In the genomic region with DNA sequence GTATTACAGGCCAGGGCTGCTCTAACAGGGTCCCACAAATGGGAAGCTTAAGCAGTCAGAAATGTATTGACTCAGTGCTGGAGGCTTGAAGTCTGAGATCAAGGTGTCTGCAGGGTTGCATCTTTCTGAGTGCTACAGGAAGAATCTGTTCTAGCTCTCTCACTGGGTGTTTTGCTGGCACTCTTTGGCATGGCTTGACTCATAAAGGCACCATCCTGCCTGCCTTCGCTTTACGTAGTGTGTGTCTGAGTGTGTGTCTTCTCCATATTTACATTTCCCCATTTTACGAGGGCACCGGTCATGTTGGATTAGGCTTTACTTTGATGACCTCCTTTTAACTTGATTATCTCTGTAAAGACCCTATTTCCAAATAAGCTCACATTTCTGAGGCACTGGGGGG, we compare ENCODE assay signal across 23 cellular contexts. TPM values are rescaled to one million over a fixed set of nuclear protein-coding genes. Genes with fewer than 3 reads are reported as not detected.
A peak's percentile ranks its signal among the peaks of the same experiment; 100 is the strongest.
DNase-seq lines count a peak whose midpoint lies in the region; TF ChIP-seq lines count a peak whose summit lies in the region.
"Had no signal": no experiment of that assay in that cellular context is flagged by ENCODE, and none has a peak within 500 bp of the region (broad histone marks: within the 10 kb centered on the region; RNA-seq: fewer than 3 reads in every experiment).

No MANE protein-coding gene starts in this region.

- peaks cover 6% of the 10 kb centered on the region for H4K20me1 ChIP-seq in neural progenitor cell (ENCODE audit: low read depth)

- peak overlapping the region; percentile 36 for H3K4me3 Mint-ChIP-seq in neural progenitor cell
- no peak overlapping the region for H3K4me3 Mint-ChIP-seq in type B pancreatic cell
- H3K4me3 Mint-ChIP-seq: CD4-positive, alpha-beta memory T cell had no signal

- H3K9me3 Mint-ChIP-seq in neural progenitor cell (no peaks in the 10 kb centered on the region), type B pancreatic cell (peaks cover 6% of the 10 kb centered on the region)

- H3K4me2 ChIP-seq in neural progenitor cell = no peak overlapping the region
- H3K4me2 ChIP-seq: A549; BLaER1 treated with 17β-estradiol and CSF1 and Interleukin-3, amounts not matched to agents 10 nM and 100 nM had no signal

- H3F3A ChIP-seq in neural progenitor cell (ENCODE audit: low read depth) = peaks cover 7% of the 10 kb centered on the region

- no peak overlapping the region for H2AFZ ChIP-seq in neural progenitor cell (replicated peaks)

- H3K79me2 ChIP-seq in neural progenitor cell (ENCODE audit: low read depth) = no peaks in the 10 kb centered on the region

- H3K36me3 Mint-ChIP-seq in neural progenitor cell (no peaks in the 10 kb centered on the region), type B pancreatic cell (no peaks in the 10 kb centered on the region)
- H3K36me3 Mint-ChIP-seq: CD4-positive, alpha-beta memory T cell had no signal

- no peak for TF ChIP-seq CTCF in C4-2B (conservative IDR thresholded peaks at IDR 0.05)
- TF ChIP-seq CTCF in VCaP (conservative IDR thresholded peaks at IDR 0.05) = no peak
- TF ChIP-seq CTCF in neural progenitor cell (IDR thresholded peaks at IDR 0.05) = no peak
- TF ChIP-seq CTCF in type B pancreatic cell (conservative IDR thresholded peaks at IDR 0.05) = no peak

- no peaks in the 10 kb centered on the region for H3K9me3 ChIP-seq in neural progenitor cell (ENCODE audit: low read depth)
- H3K9me3 ChIP-seq: A549; BE2C; BLaER1 treated with 17β-estradiol and CSF1 and Interleukin-3, amounts not matched to agents 10 nM and 100 nM had no signal

- peaks cover 42% of the 10 kb centered on the region for H3K4me1 Mint-ChIP-seq in neural progenitor cell
- H3K4me1 Mint-ChIP-seq in type B pancreatic cell (ENCODE audit: unreplicated experiment) = no peaks in the 10 kb centered on the region

- H3K4me3 ChIP-seq in neural progenitor cell = no peak overlapping the region
- H3K4me3 ChIP-seq: A549; BLaER1 treated with 17β-estradiol and CSF1 and Interleukin-3, amounts not matched to agents 10 nM and 100 nM had no signal

- no peaks in the 10 kb centered on the region for H3K36me3 ChIP-seq in neural progenitor cell
- H3K36me3 ChIP-seq: BE2C; BLaER1 treated with 17β-estradiol and CSF1 and Interleukin-3, amounts not matched to agents 10 nM and 100 nM had no signal

- DNase-seq in neural progenitor cell (ENCODE audit: low spot score) (no peak), type B pancreatic cell (ENCODE audit: extremely low spot score, unreplicated experiment) (no peak), amygdala (lab: John Stamatoyannopoulos, UW) (no peak), NCI-H226 (no peak)
- no peak for DNase-seq in activated CD4-positive, alpha-beta T cell treated with anti-CD3 and anti-CD28 coated beads for 4 hours
- DNase-seq: 8988T; ACHN; AML-193; BE2C; Calu3; CD4-positive, alpha-beta memory T cell; COR-L47; DMS53; DMS79 treated with DMSO at 0.1 percent for 48 hours; GF-D8; GOT3; HCEC 1CT had no signal

- H3K27ac ChIP-seq in C4-2B (peak overlapping the region; percentile 79), VCaP (peak overlapping the region; percentile 71), neural progenitor cell (no peak overlapping the region)
- H3K27ac ChIP-seq: A549; BLaER1 treated with 17β-estradiol and CSF1 and Interleukin-3, amounts not matched to agents 10 nM and 100 nM had no signal

- H3K9ac ChIP-seq in neural progenitor cell = no peak overlapping the region
- H3K9ac ChIP-seq: BLaER1 treated with 17β-estradiol and CSF1 and Interleukin-3, amounts not matched to agents 10 nM and 100 nM had no signal

- no peaks in the 10 kb centered on the region for H3K27me3 ChIP-seq in neural progenitor cell
- H3K27me3 ChIP-seq: BE2C; BLaER1 treated with 17β-estradiol and CSF1 and Interleukin-3, amounts not matched to agents 10 nM and 100 nM had no signal

- H3K27ac Mint-ChIP-seq in neural progenitor cell = peak overlapping the region; percentile 31
- H3K27ac Mint-ChIP-seq in type B pancreatic cell = peak overlapping the region; percentile 17
- H3K27ac Mint-ChIP-seq: CD4-positive, alpha-beta memory T cell had no signal

- peaks cover 26% of the 10 kb centered on the region for H3K27me3 Mint-ChIP-seq in neural progenitor cell (ENCODE audit: insufficient read depth, low read depth)
- H3K27me3 Mint-ChIP-seq in type B pancreatic cell = peaks cover 76% of the 10 kb centered on the region

- peaks cover 30% of the 10 kb centered on the region for H3K4me1 ChIP-seq in neural progenitor cell
- H3K4me1 ChIP-seq: A549; BE2C; BLaER1 treated with 17β-estradiol and CSF1 and Interleukin-3, amounts not matched to agents 10 nM and 100 nM had no signal

RNA-seq across cellular contexts. Expression of gene IGSF21, which starts 48.4 kb away (rescaled TPM):
- 1.7 and 6.9 TPM in 2 replicates for total RNA-seq in neural progenitor cell (ENCODE audit: low replicate concordance)
- total RNA-seq in type B pancreatic cell (ENCODE audit: low replicate concordance) = 0.67 and 0.94 TPM in 2 replicates
- total RNA-seq: Calu3; CD4-positive, alpha-beta memory T cell; Daoy; G401 had no signal
